In the genomic region with DNA sequence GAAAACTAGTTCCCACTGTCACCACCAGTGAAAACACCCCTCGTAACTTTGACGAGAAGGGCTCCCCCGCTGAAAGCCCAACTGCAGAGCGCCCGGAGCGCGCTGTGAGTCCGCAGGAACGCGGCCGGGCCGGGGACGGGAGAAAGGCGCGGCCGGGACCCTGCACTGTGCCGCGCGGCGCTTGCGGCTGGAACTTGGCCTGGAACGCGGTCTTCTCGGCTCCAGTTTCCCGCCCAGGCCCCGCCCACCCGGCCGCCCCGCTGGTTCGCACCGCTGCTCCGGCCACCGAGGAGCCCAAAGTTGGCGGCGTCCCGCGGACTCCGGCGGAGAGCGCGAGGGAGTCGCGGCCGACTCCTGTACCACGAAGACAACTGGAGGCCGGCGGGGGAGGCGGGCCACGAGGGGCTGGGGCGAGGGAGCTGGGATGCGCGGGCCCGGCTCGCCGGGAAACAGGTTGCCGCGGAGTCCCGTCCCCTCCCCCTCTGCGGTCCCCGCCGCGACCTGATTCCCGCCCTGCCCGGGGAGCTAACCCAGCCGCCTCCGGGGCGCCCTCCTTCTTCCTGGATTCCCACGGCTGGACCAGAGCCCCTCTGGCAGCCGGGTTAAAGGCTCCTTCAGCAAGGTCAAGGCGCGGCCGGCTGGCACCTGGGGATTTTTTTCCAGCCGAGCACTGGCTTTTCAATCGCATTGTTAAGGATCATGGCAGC, we compare ENCODE assay signal across 7 cellular contexts. TPM values are rescaled to one million over a fixed set of nuclear protein-coding genes. Genes with fewer than 3 reads are reported as not detected.
DNase-seq lines count a peak whose midpoint lies in the region; TF ChIP-seq lines count a peak whose summit lies in the region.

No MANE protein-coding gene starts in this region.

- H3K27ac ChIP-seq in ectodermal cell (ENCODE audit: insufficient read depth, low read depth, low read length, poor library complexity, severe bottlenecking), result no peak overlapping the region
- H3K27ac ChIP-seq in mesenchymal stem cell (ENCODE audit: low read length, poor library complexity, severe bottlenecking), result no peak overlapping the region
- H3K27ac ChIP-seq in vagina, result peak overlapping the region; percentile 92

- H2BK5ac ChIP-seq in mesenchymal stem cell (ENCODE audit: low read depth, low read length, poor library complexity, severe bottlenecking), result no peak overlapping the region

- TF ChIP-seq CTCF in GM10266 (IDR thresholded peaks at IDR 0.05; ENCODE audit: control insufficient read depth, insufficient read depth, low read depth, missing control alignments) (no peak), vagina (IDR thresholded peaks at IDR 0.05) (no peak)

- H3K23ac ChIP-seq in mesenchymal stem cell (ENCODE audit: low read length in 2 of 2), result no peak overlapping the region

- no peak overlapping the region for H2BK120ac ChIP-seq in mesenchymal stem cell (ENCODE audit: low read depth, low read length)

- H3K4me3 Mint-ChIP-seq in immature natural killer cell, result peak overlapping the region in 1 of 5 donors; percentile 35

- H3K14ac ChIP-seq in mesenchymal stem cell (ENCODE audit: low read length in 2 of 2), result no peak overlapping the region

- H2AFZ ChIP-seq in mesenchymal stem cell (ENCODE audit: low read depth, low read length), result no peak overlapping the region

- H4K8ac ChIP-seq in mesenchymal stem cell (ENCODE audit: low read length), result no peak overlapping the region

- H3K27me3 ChIP-seq in ectodermal cell (ENCODE audit: control insufficient read depth, insufficient read depth, low read length, poor library complexity, severe bottlenecking), result peaks cover 72% of the 10 kb centered on the region
- peaks cover 8 to 69% of the 10 kb centered on the region in 2 experiments for H3K27me3 ChIP-seq in mesenchymal stem cell (ENCODE audit: control insufficient read depth in 1 of 2, insufficient read depth in 1 of 2, low read length in 2 of 2)
- H3K27me3 ChIP-seq in vagina, result no peaks in the 10 kb centered on the region

- peaks cover 13% of the 10 kb centered on the region for H3K4me1 ChIP-seq in ectodermal cell (ENCODE audit: control insufficient read depth, insufficient read depth, low read length)
- H3K4me1 ChIP-seq in mesenchymal stem cell (ENCODE audit: control insufficient read depth, insufficient read depth, low read depth, low read length), result peaks cover 40% of the 10 kb centered on the region
- H3K4me1 ChIP-seq in vagina, result peaks cover 44% of the 10 kb centered on the region

- H2BK15ac ChIP-seq in mesenchymal stem cell (ENCODE audit: low read depth, poor library complexity, severe bottlenecking), result no peak overlapping the region

- H3K27ac Mint-ChIP-seq in immature natural killer cell, result no peak overlapping the region

- H3K27me3 Mint-ChIP-seq in immature natural killer cell (ENCODE audit: low read depth in 3 of 3), result peaks cover 12 to 29% (median 18%) of the 10 kb centered on the region in 3 donors

- H2BK12ac ChIP-seq in mesenchymal stem cell (ENCODE audit: low read length in 2 of 2), result no peak overlapping the region

- H3K9me3 ChIP-seq in ectodermal cell (ENCODE audit: control insufficient read depth, low read length), result no peaks in the 10 kb centered on the region
- no peaks in the 10 kb centered on the region for H3K9me3 ChIP-seq in mesenchymal stem cell (ENCODE audit: control insufficient read depth, low read length)
- H3K9me3 ChIP-seq in vagina, result no peaks in the 10 kb centered on the region

- H3K36me3 Mint-ChIP-seq in immature natural killer cell, result peaks cover 0 to 8% (median 4%) of the 10 kb centered on the region in 3 donors

- no peak for TF ChIP-seq POLR2A in vagina (IDR thresholded peaks at IDR 0.05)

- peak overlapping the region; percentile 99 for H3K4me2 ChIP-seq in mesenchymal stem cell (ENCODE audit: low read length, poor library complexity, severe bottlenecking)

- no peaks in the 10 kb centered on the region for H3K4me1 Mint-ChIP-seq in immature natural killer cell

- H3K9ac ChIP-seq in mesenchymal stem cell (ENCODE audit: low read length), result peak overlapping the region; percentile 94

- peaks cover 8 to 28% (median 18%) of the 10 kb centered on the region in 6 donors for H3K9me3 Mint-ChIP-seq in immature natural killer cell

- WGBS in ectodermal cell, 2 experiments, result 0% methylated on average over 74 of the region's 74 CpGs
- under 1% methylated on average over 62 of the region's 74 CpGs for WGBS in mesenchymal stem cell

- peak overlapping the region; percentile 42 to 50 for H3K18ac ChIP-seq in mesenchymal stem cell (ENCODE audit: low read depth in 1 of 2, low read length in 2 of 2)

- intact Hi-C loops in vagina (cut with DNase I), result no loop called here

- H3K4me3 ChIP-seq in ectodermal cell (ENCODE audit: insufficient read depth, low read depth, low read length), result peak overlapping the region; percentile 79
- H3K4me3 ChIP-seq in mesenchymal stem cell (ENCODE audit: insufficient read depth in 1 of 2, low read depth in 1 of 2, low read length in 2 of 2), result peak overlapping the region; percentile 53 to 82
- H3K4me3 ChIP-seq in vagina, result peak overlapping the region; percentile 52 to 62

- DNase-seq in GM10266 (ENCODE audit: extremely low spot score) (peak; percentile 30), NCI-H2227 treated with DMSO at 0.1 percent for 48 hours (lab: John Stamatoyannopoulos, UW) (peak; percentile 19), mesenchymal stem cell (peak; percentile 48), vagina (ENCODE audit: extremely low spot score in 2 of 2) (no peak), DMS153 (lab: John Stamatoyannopoulos, UW) (no peak), immature natural killer cell (no peak)

- H3K4ac ChIP-seq in mesenchymal stem cell (ENCODE audit: low read depth in 1 of 2, low read length in 2 of 2), result no peak overlapping the region

- H3K36me3 ChIP-seq in ectodermal cell (ENCODE audit: control insufficient read depth, insufficient read depth, low read length), result no peaks in the 10 kb centered on the region
- no peaks in the 10 kb centered on the region for H3K36me3 ChIP-seq in mesenchymal stem cell (ENCODE audit: control insufficient read depth in 1 of 2, insufficient read depth in 2 of 2, low read depth in 1 of 2, low read length in 2 of 2)
- no peaks in the 10 kb centered on the region for H3K36me3 ChIP-seq in vagina

- H4K91ac ChIP-seq in mesenchymal stem cell (ENCODE audit: low read length), result no peak overlapping the region

- H2AK5ac ChIP-seq in mesenchymal stem cell (ENCODE audit: low read length, severe bottlenecking), result no peak overlapping the region

- no peaks in the 10 kb centered on the region for H3K79me1 ChIP-seq in mesenchymal stem cell (replicated peaks; ENCODE audit: low read length, poor library complexity, severe bottlenecking)

RNA-seq across cellular contexts. Expression of gene TENM4, which starts 3.4 kb away (rescaled TPM):
- 83.1 TPM for polyA plus RNA-seq in ectodermal cell (2013, experiment 1 of 4)
- polyA plus RNA-seq in ectodermal cell (2013, experiment 2 of 4), result 123 TPM
- polyA plus RNA-seq in ectodermal cell (2013, experiment 3 of 4), result 83.5 TPM
- polyA plus RNA-seq in ectodermal cell (2013, experiment 4 of 4), result 85.9 TPM
- polyA plus RNA-seq in mesenchymal stem cell (2013, experiment 1 of 2), result 3.1 TPM
- polyA plus RNA-seq in mesenchymal stem cell (2013, experiment 2 of 2), result 9.1 TPM
- total RNA-seq in vagina, result 12.5 TPM
- not detected for polyA plus RNA-seq in immature natural killer cell

Comparison
In these comparisons a context has a peak if more than half of its experiments do, and no peak if none do; other contexts are left out.
1. DNase-seq: peak in GM10266 (single experiment), NCI-H2227 treated with DMSO at 0.1 percent for 48 hours (single experiment) and mesenchymal stem cell (single experiment); none in vagina (0 of 2), DMS153 (single experiment) and immature natural killer cell (0 of 3).
2. Peak in every context shown above with its lines, with median percentiles within 50 percentile points of each other: H3K4me3 ChIP-seq.